Comparison of ENCODE assay signal across 3 cellular contexts in genomic region chr7:84982199-84982598, GRCh38.
A peak's percentile ranks its signal among the peaks of the same experiment; 100 is the strongest.
TF ChIP-seq lines count a peak whose summit lies in the region.

No MANE protein-coding gene starts in this region.

TF ChIP-seq in SK-N-SH, 30 proteins besides CTCF, POLR2A, EP300 and RAD21 (continued from another document):
- TF ChIP-seq IRF3 (IDR thresholded peaks at IDR 0.05; ENCODE audit: low read depth, low read length) (no peak), JUND (IDR thresholded peaks at IDR 0.05) (peak; percentile 86), RFX5 (IDR thresholded peaks at IDR 0.05; ENCODE audit: low read length) (no peak), NFIC (IDR thresholded peaks at IDR 0.05; ENCODE audit: borderline replicate concordance) (peak; percentile 90), PBX3 (IDR thresholded peaks at IDR 0.05) (peak; percentile 71), GABPA (IDR thresholded peaks at IDR 0.05; ENCODE audit: low read depth) (no peak), REST (IDR thresholded peaks at IDR 0.05; ENCODE audit: low read depth, low read length) (no peak), SIN3A (IDR thresholded peaks at IDR 0.05; ENCODE audit: borderline replicate concordance, low read depth, low read length) (no peak), TEAD4 (IDR thresholded peaks at IDR 0.05; ENCODE audit: borderline replicate concordance, insufficient read depth) (peak; percentile 62; the same call in 1 of the 2 replicates), USF2 (IDR thresholded peaks at IDR 0.05; ENCODE audit: borderline replicate concordance, low read depth, low read length) (no peak), FOSL2 (IDR thresholded peaks at IDR 0.05; ENCODE audit: borderline replicate concordance, low read depth) (peak; percentile 72; the same call in 1 of the 2 replicates), ELF1 (IDR thresholded peaks at IDR 0.05) (no peak)

TF ChIP-seq in SK-N-SH treated with all-trans-retinoic acid at 6 μM for 48 hours, 23 proteins besides CTCF, POLR2A, EP300 and RAD21 (continued from another document):
- TF ChIP-seq ISL1 (CRISPR knock-in tag; IDR thresholded peaks at IDR 0.05) = no peak
TF ChIP-seq in SK-N-SH treated with all-trans-retinoic acid at 6 μM for 48 hours: peak in this region for 0.

TF ChIP-seq in WTC11, 78 proteins besides CTCF, POLR2A, EP300 and RAD21 (continued from another document):
- TF ChIP-seq ZNF512 (CRISPR knock-in tag; IDR thresholded peaks at IDR 0.05; ENCODE audit: borderline replicate concordance) = no peak
TF ChIP-seq in WTC11: peak in this region for 0.
